16 cellular contexts compared by ENCODE assay signal in genomic region chr14:91062600-91062999, GRCh38. TPM values are rescaled to one million over a fixed set of nuclear protein-coding genes. Genes with fewer than 3 reads are reported as not detected.
DNase-seq lines count a peak whose midpoint lies in the region; ATAC-seq and TF ChIP-seq lines count a peak whose summit lies in the region.
"Had no signal": no experiment of that assay in that cellular context is flagged by ENCODE, and none has a peak within 500 bp of the region (broad histone marks: within the 10 kb centered on the region; RNA-seq: fewer than 3 reads in every experiment).

No MANE protein-coding gene starts in this region.

- H3K79me2 ChIP-seq in MM.1S (ENCODE audit: low read length) = peaks cover 14% of the 10 kb centered on the region

- H3K4me2 ChIP-seq in MM.1S (ENCODE audit: low read depth, low read length) = peak overlapping the region; percentile 37; the same call in 1 of the 2 replicates

- no peaks in the 10 kb centered on the region for H4K20me1 ChIP-seq in MM.1S (ENCODE audit: insufficient read depth, low read length)

- peaks cover 53% of the 10 kb centered on the region for H3K4me1 Mint-ChIP-seq in T-helper 2 cell treated with Interferon-gamma antibody and Interleukin-4, amounts not matched to agents 5 μg/mL and 100 μg/mL, for 36 hours (ENCODE audit: low read depth)
- peaks cover 53% of the 10 kb centered on the region for H3K4me1 Mint-ChIP-seq in activated naive CD8-positive, alpha-beta T cell treated with anti-CD3 and anti-CD28 coated beads, Interleukin-2, amount 10 ng/mL, durations not matched to agents 7 days and 5 days
- H3K4me1 Mint-ChIP-seq in natural killer cell treated with Interleukin-12 subunit alpha and Interleukin-12 subunit beta and Interleukin-15 and Interleukin-18, amount 100 ng/mL, for 72 hours (ENCODE audit: low read depth in 2 of 2) = peaks cover 47 to 60% of the 10 kb centered on the region in 2 donors
- no peaks in the 10 kb centered on the region for H3K4me1 Mint-ChIP-seq in Caco-2 (ENCODE audit: low read depth, unreplicated experiment)
- H3K4me1 Mint-ChIP-seq in mesothelial cell of epicardium = peaks cover 15% of the 10 kb centered on the region

- H3K27ac ChIP-seq in MM.1S (ENCODE audit: low read length) = peak overlapping the region; percentile 13; the same call in 1 of the 2 replicates

- peaks cover 14% of the 10 kb centered on the region; the same call in 1 of the 2 replicates for H3K4me1 ChIP-seq in MM.1S (ENCODE audit: low read length)
- no peaks in the 10 kb centered on the region for H3K4me1 ChIP-seq in Caco-2

- no peak overlapping the region for H3K9ac ChIP-seq in MM.1S (ENCODE audit: low read length)

- POLR2A ChIA-PET in activated naive CD8-positive, alpha-beta T cell treated with anti-CD3 and anti-CD28 coated beads, Interleukin-2, amount 10 ng/mL, durations not matched to agents 7 days and 5 days (lab: Charles Lee) = interaction anchor here (0.7 to 5.4 kb wide), 6 partner anchors 10 to 1899 kb away, joined by 3 to 37 read pairs (median 4); no protein-coding TSS in a partner anchor
- POLR2A ChIA-PET in Caco-2 (lab: Charles Lee) = interaction anchor here (0.7 kb wide), 1 partner anchor 19 kb away, joined by 6 read pairs; no protein-coding TSS in a partner anchor

- no peaks in the 10 kb centered on the region; the same call in 1 of the 2 replicates for H3F3A ChIP-seq in MM.1S (ENCODE audit: insufficient read depth, low read length)

- no peak for ATAC-seq in activated naive CD8-positive, alpha-beta T cell treated with anti-CD3 and anti-CD28 coated beads, Interleukin-2, amount 10 ng/mL, durations not matched to agents 7 days and 5 days (ENCODE audit: low read depth)
- no peak for ATAC-seq in natural killer cell treated with Interleukin-12 subunit alpha and Interleukin-12 subunit beta and Interleukin-15 and Interleukin-18, amount 100 ng/mL, for 72 hours
- ATAC-seq: sciatic nerve had no signal

- DNase-seq in T-helper 2 cell treated with Interferon-gamma antibody and Interleukin-4, amounts not matched to agents 5 μg/mL and 100 μg/mL, for 36 hours (ENCODE audit: low spot score) = no peak
- no peak for DNase-seq in T-helper 2 cell
- DNase-seq in MM.1S = no peak
- no peak for DNase-seq in activated naive CD8-positive, alpha-beta T cell treated with anti-CD3 and anti-CD28 coated beads, Interleukin-2, amount 10 ng/mL, durations not matched to agents 7 days and 5 days
- DNase-seq in natural killer cell treated with Interleukin-12 subunit alpha and Interleukin-12 subunit beta and Interleukin-15 and Interleukin-18, amount 100 ng/mL, for 72 hours (ENCODE audit: low spot score) = no peak
- DNase-seq in Caco-2 = no peak
- no peak for DNase-seq in NCI-H1417 (lab: John Stamatoyannopoulos, UW)
- DNase-seq in mesothelial cell of epicardium (ENCODE audit: low spot score in 2 of 2, unreplicated experiment in 2 of 2) = no peak
- DNase-seq: activated CD4-positive, CD25-positive, alpha-beta regulatory T cell treated with anti-CD3 and anti-CD28 coated beads, Interleukin-2, amount 50 U/mL, for 72 hours; activated effector memory CD4-positive, alpha-beta T cell treated with Interleukin-2 at 50 U/mL for 16 hours; Calu3; foreskin fibroblast; NCI-H1105 treated with DMSO at 0.1 percent for 48 hours; upper lobe of left lung had no signal

- no peaks in the 10 kb centered on the region for H3K9me2 ChIP-seq in MM.1S (replicated peaks; ENCODE audit: insufficient read depth, low read length)

- BruUV-seq in Caco-2 (replicated peaks; lab: Mats Ljungman, UMichigan) = no TSS peak

- peaks cover 35% of the 10 kb centered on the region for H3K36me3 Mint-ChIP-seq in T-helper 2 cell treated with Interferon-gamma antibody and Interleukin-4, amounts not matched to agents 5 μg/mL and 100 μg/mL, for 36 hours (ENCODE audit: low read depth)
- peaks cover 30% of the 10 kb centered on the region for H3K36me3 Mint-ChIP-seq in activated naive CD8-positive, alpha-beta T cell treated with anti-CD3 and anti-CD28 coated beads, Interleukin-2, amount 10 ng/mL, durations not matched to agents 7 days and 5 days
- H3K36me3 Mint-ChIP-seq in natural killer cell treated with Interleukin-12 subunit alpha and Interleukin-12 subunit beta and Interleukin-15 and Interleukin-18, amount 100 ng/mL, for 72 hours = peaks cover 11% of the 10 kb centered on the region
- no peaks in the 10 kb centered on the region for H3K36me3 Mint-ChIP-seq in Caco-2 (ENCODE audit: insufficient read depth, unreplicated experiment)
- H3K36me3 Mint-ChIP-seq in mesothelial cell of epicardium = no peaks in the 10 kb centered on the region

- H3K27me3 Mint-ChIP-seq in T-helper 2 cell treated with Interferon-gamma antibody and Interleukin-4, amounts not matched to agents 5 μg/mL and 100 μg/mL, for 36 hours (ENCODE audit: low read depth) = no peaks in the 10 kb centered on the region
- no peaks in the 10 kb centered on the region for H3K27me3 Mint-ChIP-seq in activated naive CD8-positive, alpha-beta T cell treated with anti-CD3 and anti-CD28 coated beads, Interleukin-2, amount 10 ng/mL, durations not matched to agents 7 days and 5 days
- no peaks in the 10 kb centered on the region for H3K27me3 Mint-ChIP-seq in natural killer cell treated with Interleukin-12 subunit alpha and Interleukin-12 subunit beta and Interleukin-15 and Interleukin-18, amount 100 ng/mL, for 72 hours
- H3K27me3 Mint-ChIP-seq in Caco-2 (ENCODE audit: insufficient read depth, unreplicated experiment) = no peaks in the 10 kb centered on the region
- no peaks in the 10 kb centered on the region for H3K27me3 Mint-ChIP-seq in mesothelial cell of epicardium (ENCODE audit: low read depth)

- H3K4me3 ChIP-seq in MM.1S (ENCODE audit: low read length) = no peak overlapping the region
- no peak overlapping the region for H3K4me3 ChIP-seq in Caco-2 (ENCODE audit: low read depth, low read length)
- H3K4me3 ChIP-seq: breast epithelium, upper lobe of left lung had no signal

- TF ChIP-seq CTCF in MM.1S (IDR thresholded peaks at IDR 0.05; ENCODE audit: low read length) (no peak), Caco-2 (IDR thresholded peaks at IDR 0.05; ENCODE audit: insufficient read depth in 1 of 2, low read depth in 1 of 2, low read length in 1 of 2, severe bottlenecking in 1 of 2, unreplicated experiment in 1 of 2) (no peak), mesothelial cell of epicardium (IDR thresholded peaks at IDR 0.05; ENCODE audit: unreplicated experiment) (no peak)

- H3K9me3 ChIP-seq in MM.1S (replicated peaks; ENCODE audit: insufficient read depth, low read length) (no peaks in the 10 kb centered on the region), Caco-2 (no peaks in the 10 kb centered on the region)
- H3K9me3 ChIP-seq: breast epithelium, upper lobe of left lung had no signal

- peak overlapping the region; percentile 38; the same call in 1 of the 2 replicates for H2AFZ ChIP-seq in MM.1S (ENCODE audit: low read length)

- peak overlapping the region; percentile 88 for H3K27ac Mint-ChIP-seq in T-helper 2 cell treated with Interferon-gamma antibody and Interleukin-4, amounts not matched to agents 5 μg/mL and 100 μg/mL, for 36 hours
- peak overlapping the region; percentile 95 for H3K27ac Mint-ChIP-seq in activated naive CD8-positive, alpha-beta T cell treated with anti-CD3 and anti-CD28 coated beads, Interleukin-2, amount 10 ng/mL, durations not matched to agents 7 days and 5 days
- H3K27ac Mint-ChIP-seq in natural killer cell treated with Interleukin-12 subunit alpha and Interleukin-12 subunit beta and Interleukin-15 and Interleukin-18, amount 100 ng/mL, for 72 hours = peak overlapping the region; percentile 98 to 99
- H3K27ac Mint-ChIP-seq in Caco-2 (ENCODE audit: unreplicated experiment) = no peak overlapping the region
- H3K27ac Mint-ChIP-seq in mesothelial cell of epicardium = no peak overlapping the region

- H3K27me3 ChIP-seq in MM.1S (replicated peaks; ENCODE audit: insufficient read depth, low read length) (no peaks in the 10 kb centered on the region), Caco-2 (replicated peaks; ENCODE audit: control insufficient read depth, insufficient read depth, low read length) (no peaks in the 10 kb centered on the region)
- H3K27me3 ChIP-seq: breast epithelium, upper lobe of left lung had no signal

- H3K9me3 Mint-ChIP-seq in T-helper 2 cell treated with Interferon-gamma antibody and Interleukin-4, amounts not matched to agents 5 μg/mL and 100 μg/mL, for 36 hours = no peaks in the 10 kb centered on the region
- no peaks in the 10 kb centered on the region for H3K9me3 Mint-ChIP-seq in activated naive CD8-positive, alpha-beta T cell treated with anti-CD3 and anti-CD28 coated beads, Interleukin-2, amount 10 ng/mL, durations not matched to agents 7 days and 5 days
- H3K9me3 Mint-ChIP-seq in natural killer cell treated with Interleukin-12 subunit alpha and Interleukin-12 subunit beta and Interleukin-15 and Interleukin-18, amount 100 ng/mL, for 72 hours = peaks cover 11% of the 10 kb centered on the region
- H3K9me3 Mint-ChIP-seq in Caco-2 (ENCODE audit: unreplicated experiment) (no peaks in the 10 kb centered on the region), mesothelial cell of epicardium (no peaks in the 10 kb centered on the region)

- H3K4me3 Mint-ChIP-seq in T-helper 2 cell treated with Interferon-gamma antibody and Interleukin-4, amounts not matched to agents 5 μg/mL and 100 μg/mL, for 36 hours = peak overlapping the region; percentile 67
- peak overlapping the region; percentile 66 for H3K4me3 Mint-ChIP-seq in activated naive CD8-positive, alpha-beta T cell treated with anti-CD3 and anti-CD28 coated beads, Interleukin-2, amount 10 ng/mL, durations not matched to agents 7 days and 5 days
- peak overlapping the region; percentile 87 for H3K4me3 Mint-ChIP-seq in natural killer cell treated with Interleukin-12 subunit alpha and Interleukin-12 subunit beta and Interleukin-15 and Interleukin-18, amount 100 ng/mL, for 72 hours
- H3K4me3 Mint-ChIP-seq in Caco-2 (ENCODE audit: unreplicated experiment) (no peak overlapping the region), mesothelial cell of epicardium (no peak overlapping the region)

- H3K36me3 ChIP-seq in MM.1S (replicated peaks; ENCODE audit: insufficient read depth, low read length) = no peaks in the 10 kb centered on the region
- no peaks in the 10 kb centered on the region for H3K36me3 ChIP-seq in Caco-2 (ENCODE audit: control insufficient read depth, insufficient read depth, low read length)
- H3K36me3 ChIP-seq: breast epithelium, upper lobe of left lung had no signal

- CTCF ChIA-PET in Caco-2 (lab: Charles Lee) = no interaction called here

- intact Hi-C loops in Caco-2 (cut with micrococcal nuclease; ENCODE audit: unreplicated experiment) = no loop called here

RNA-seq across cellular contexts. Expression of gene RPS6KA5, which starts 2.2 kb away (rescaled TPM):
- 10 to 100 TPM; 45.3 to 48.1 TPM for total RNA-seq in activated naive CD8-positive, alpha-beta T cell treated with anti-CD3 and anti-CD28 coated beads, Interleukin-2, amount 10 ng/mL, durations not matched to agents 7 days and 5 days
- 10 to 100 TPM; 20.5 to 47.5 TPM for total RNA-seq in natural killer cell treated with Interleukin-12 subunit alpha and Interleukin-12 subunit beta and Interleukin-15 and Interleukin-18, amount 100 ng/mL, for 72 hours
- total RNA-seq in Caco-2 (2022) (5.7 and 6.0 TPM in 2 replicates), mesothelial cell of epicardium (11.0 to 12.8 TPM (median 11.8 TPM) in 3 replicates)

RNA-seq across cellular contexts. Expression of gene DGLUCY, which starts 51.3 kb away (rescaled TPM):
- total RNA-seq in activated naive CD8-positive, alpha-beta T cell treated with anti-CD3 and anti-CD28 coated beads, Interleukin-2, amount 10 ng/mL, durations not matched to agents 7 days and 5 days = 100 to 1,000 TPM; 135 to 136 TPM
- total RNA-seq in natural killer cell treated with Interleukin-12 subunit alpha and Interleukin-12 subunit beta and Interleukin-15 and Interleukin-18, amount 100 ng/mL, for 72 hours = 10 to 100 TPM; 28.4 to 78.3 TPM
- 47.8 and 54.8 TPM in 2 replicates for total RNA-seq in Caco-2 (2022)
- 59.2 to 64.1 TPM (median 62.8 TPM) in 3 replicates for total RNA-seq in mesothelial cell of epicardium

Comparison
In these comparisons a context has a peak if more than half of its experiments do, and no peak if none do; other contexts are left out.
1. H3K27ac Mint-ChIP-seq: peak in T-helper 2 cell treated with Interferon-gamma antibody and Interleukin-4, amounts not matched to agents 5 μg/mL and 100 μg/mL, for 36 hours (single experiment), activated naive CD8-positive, alpha-beta T cell treated with anti-CD3 and anti-CD28 coated beads, Interleukin-2, amount 10 ng/mL, durations not matched to agents 7 days and 5 days (single experiment) and natural killer cell treated with Interleukin-12 subunit alpha and Interleukin-12 subunit beta and Interleukin-15 and Interleukin-18, amount 100 ng/mL, for 72 hours (2 of 2); none in Caco-2 (single experiment) and mesothelial cell of epicardium (single experiment).
2. H3K4me3 Mint-ChIP-seq: peak in T-helper 2 cell treated with Interferon-gamma antibody and Interleukin-4, amounts not matched to agents 5 μg/mL and 100 μg/mL, for 36 hours (single experiment), activated naive CD8-positive, alpha-beta T cell treated with anti-CD3 and anti-CD28 coated beads, Interleukin-2, amount 10 ng/mL, durations not matched to agents 7 days and 5 days (single experiment) and natural killer cell treated with Interleukin-12 subunit alpha and Interleukin-12 subunit beta and Interleukin-15 and Interleukin-18, amount 100 ng/mL, for 72 hours (single experiment); none in Caco-2 (single experiment) and mesothelial cell of epicardium (single experiment).